In genomic region chr6:35736293-35736894, GRCh38 we compare ENCODE assay signal across 8 cellular contexts. TPM values are rescaled to one million over a fixed set of nuclear protein-coding genes. Genes with fewer than 3 reads are reported as not detected.
A peak's percentile ranks its signal among the peaks of the same experiment; 100 is the strongest.
DNase-seq lines count a peak whose midpoint lies in the region; ATAC-seq and TF ChIP-seq lines count a peak whose summit lies in the region.

No MANE protein-coding gene starts in this region.

- WGBS in thyroid gland, 2 donors = 61 to 65% methylated on average over 7 of the region's 7 CpGs

- H3K27me3 ChIP-seq in CD4-positive, CD25-positive, alpha-beta regulatory T cell (ENCODE audit: control insufficient read depth, insufficient read depth, low read length) = no peaks in the 10 kb centered on the region
- H3K27me3 ChIP-seq in thyroid gland = no peaks in the 10 kb centered on the region

- peak; percentile 92 for TF ChIP-seq CTCF in HFF-Myc (IDR thresholded peaks at IDR 0.05; ENCODE audit: low read depth, low read length, missing control alignments)
- TF ChIP-seq CTCF in fibroblast of the aortic adventitia (IDR thresholded peaks at IDR 0.05; ENCODE audit: insufficient read depth, low read length) = peak; percentile 97
- TF ChIP-seq CTCF in thyroid gland (IDR thresholded peaks at IDR 0.05) = peak; percentile 66 to 93 (median 86)

- H3K27ac Mint-ChIP-seq in CD4-positive, CD25-positive, alpha-beta regulatory T cell = peak overlapping the region; percentile 74 to 83 (median 76)

- peak overlapping the region; percentile 28 to 71 (median 50) for H3K4me3 Mint-ChIP-seq in CD4-positive, CD25-positive, alpha-beta regulatory T cell

- intact Hi-C loops in thyroid gland (cut with DNase I) = loop anchor here (2.0 to 5.0 kb wide), 2 partner anchors 154 to 214 kb away; no protein-coding TSS in a partner anchor

- no peak overlapping the region for H3K27ac ChIP-seq in CD4-positive, CD25-positive, alpha-beta regulatory T cell (ENCODE audit: insufficient read depth, low read length, poor library complexity, severe bottlenecking)
- H3K27ac ChIP-seq in thyroid gland = no peak overlapping the region

- peak; percentile 74 to 85 (median 83) for DNase-seq in CD4-positive, CD25-positive, alpha-beta regulatory T cell
- DNase-seq in HFF-Myc (ENCODE audit: extremely low read depth, low read depth) (no peak), OCI-M2 (lab: John Stamatoyannopoulos, UW; ENCODE audit: unreplicated experiment) (peak; percentile 38), activated T-helper 1 cell treated with Interleukin-2 at 50 U/mL for 16 hours (ENCODE audit: low read depth) (peak; percentile 69), fibroblast of the aortic adventitia (ENCODE audit: low read depth) (peak; percentile 66), occipital lobe (lab: John Stamatoyannopoulos, UW) (peak; percentile 54), thyroid gland (peak; percentile 76 to 81)

- peak; percentile 32 to 38 for ATAC-seq in CD4-positive, CD25-positive, alpha-beta regulatory T cell (ENCODE audit: low read depth in 2 of 2)
- no peak for ATAC-seq in HG03521 (IDR thresholded peaks at IDR 0.05; ENCODE audit: unreplicated experiment)

- H3K9me3 ChIP-seq in CD4-positive, CD25-positive, alpha-beta regulatory T cell (ENCODE audit: control insufficient read depth in 2 of 2, low read length in 2 of 2) = no peaks in the 10 kb centered on the region
- no peaks in the 10 kb centered on the region for H3K9me3 ChIP-seq in thyroid gland

- H3K4me1 Mint-ChIP-seq in CD4-positive, CD25-positive, alpha-beta regulatory T cell = peaks cover 4 to 61% (median 29%) of the 10 kb centered on the region in 4 donors

- H3K36me3 Mint-ChIP-seq in CD4-positive, CD25-positive, alpha-beta regulatory T cell = no peaks in the 10 kb centered on the region

- no peaks in the 10 kb centered on the region for H3K9me3 Mint-ChIP-seq in CD4-positive, CD25-positive, alpha-beta regulatory T cell

- no peaks in the 10 kb centered on the region for H3K36me3 ChIP-seq in CD4-positive, CD25-positive, alpha-beta regulatory T cell (ENCODE audit: control insufficient read depth, insufficient read depth, low read length)
- no peaks in the 10 kb centered on the region for H3K36me3 ChIP-seq in thyroid gland

- H3K27me3 Mint-ChIP-seq in CD4-positive, CD25-positive, alpha-beta regulatory T cell = peaks cover 5% of the 10 kb centered on the region

- TF ChIP-seq POLR2A in thyroid gland (IDR thresholded peaks at IDR 0.05) = no peak

- H3K4me1 ChIP-seq in CD4-positive, CD25-positive, alpha-beta regulatory T cell (ENCODE audit: control insufficient read depth, insufficient read depth, low read length, poor library complexity, severe bottlenecking) = peaks cover 38% of the 10 kb centered on the region
- H3K4me1 ChIP-seq in thyroid gland = peaks cover 20 to 36% of the 10 kb centered on the region in 2 donors

- H3K4me3 ChIP-seq in CD4-positive, CD25-positive, alpha-beta regulatory T cell (ENCODE audit: low read depth, low read length) = no peak overlapping the region
- H3K4me3 ChIP-seq in HFF-Myc (replicated peaks; ENCODE audit: low read depth, low read length) = no peak overlapping the region
- no peak overlapping the region for H3K4me3 ChIP-seq in fibroblast of the aortic adventitia (ENCODE audit: low read depth, low read length)
- H3K4me3 ChIP-seq in thyroid gland (replicated peaks in 1 of 3) = no peak overlapping the region

RNA-seq across cellular contexts. Expression of gene ARMC12, which starts 0.4 kb away (rescaled TPM):
- total RNA-seq in CD4-positive, CD25-positive, alpha-beta regulatory T cell = 0.57 TPM
- not detected for polyA plus RNA-seq in CD4-positive, CD25-positive, alpha-beta regulatory T cell
- total RNA-seq in fibroblast of the aortic adventitia (ENCODE audit: low replicate concordance) = 0.45 TPM in 1 of 2 replicates, not detected in the other
- 0.47 TPM for total RNA-seq in occipital lobe
- total RNA-seq in thyroid gland = 1 to 10 TPM in 3 of 4 donors, under 1 TPM in 1; 0.40 to 2.4 (median 1.4) TPM

RNA-seq across cellular contexts. Expression of gene CLPSL2, which starts 40.0 kb away (rescaled TPM):
- not detected for total RNA-seq in CD4-positive, CD25-positive, alpha-beta regulatory T cell
- polyA plus RNA-seq in CD4-positive, CD25-positive, alpha-beta regulatory T cell = not detected
- total RNA-seq in fibroblast of the aortic adventitia (ENCODE audit: low replicate concordance) (not detected in 2 replicates), occipital lobe (not detected), thyroid gland (not detected)

RNA-seq across cellular contexts. Expression of gene CLPSL1, which starts 44.4 kb away (rescaled TPM):
- total RNA-seq in CD4-positive, CD25-positive, alpha-beta regulatory T cell = not detected
- not detected for polyA plus RNA-seq in CD4-positive, CD25-positive, alpha-beta regulatory T cell
- total RNA-seq in fibroblast of the aortic adventitia (ENCODE audit: low replicate concordance) = not detected in 2 replicates
- not detected for total RNA-seq in occipital lobe
- not detected for total RNA-seq in thyroid gland

RNA-seq across cellular contexts. Expression of gene FKBP5, which starts 47.7 kb away (rescaled TPM):
- 55.0 TPM for total RNA-seq in CD4-positive, CD25-positive, alpha-beta regulatory T cell
- polyA plus RNA-seq in CD4-positive, CD25-positive, alpha-beta regulatory T cell = 100 to 1,000 TPM in 2 of 4 donors, 10 to 100 TPM in 2; 27.5 to 157 (median 106) TPM
- 2.9 and 5.3 TPM in 2 replicates for total RNA-seq in fibroblast of the aortic adventitia (ENCODE audit: low replicate concordance)
- total RNA-seq in occipital lobe = 3.1 TPM
- 100 to 1,000 TPM; 239 to 600 (median 253) TPM for total RNA-seq in thyroid gland
